10 cellular contexts compared by ENCODE assay signal in the genomic region with DNA sequence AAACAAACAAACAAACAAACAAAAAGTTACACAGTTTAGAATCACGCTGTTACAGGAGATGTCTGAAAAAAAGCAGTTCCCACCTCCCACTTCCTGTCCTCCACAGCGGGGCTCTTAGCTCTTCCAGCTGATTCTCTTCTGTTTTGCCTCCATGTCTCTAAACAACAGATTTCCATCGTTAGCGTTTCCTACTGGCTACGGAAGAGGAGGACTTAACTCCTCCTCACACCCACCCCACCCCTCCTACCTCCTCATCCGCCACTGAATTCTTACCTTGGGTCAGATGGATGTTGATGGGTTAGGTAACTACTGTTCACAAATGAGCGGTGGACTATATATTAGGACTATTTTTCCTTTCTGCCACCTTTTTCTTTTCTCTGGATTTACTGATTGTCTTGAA. TPM values are rescaled to one million over a fixed set of nuclear protein-coding genes. Genes with fewer than 3 reads are reported as not detected.
A peak's percentile ranks its signal among the peaks of the same experiment; 100 is the strongest.
DNase-seq lines count a peak whose midpoint lies in the region; ATAC-seq and TF ChIP-seq lines count a peak whose summit lies in the region.
"Had no signal": no experiment of that assay in that cellular context is flagged by ENCODE, and none has a peak within 500 bp of the region (broad histone marks: within the 10 kb centered on the region; RNA-seq: fewer than 3 reads in every experiment).

No MANE protein-coding gene starts in this region.

- H3K27me3 Mint-ChIP-seq in GM23338 (ENCODE audit: insufficient read depth, low read depth, poor library complexity) = peaks cover 31% of the 10 kb centered on the region

- H3K79me2 ChIP-seq in GM23338 (replicated peaks; ENCODE audit: insufficient read depth) (no peaks in the 10 kb centered on the region), mesendoderm (ENCODE audit: control insufficient read depth, insufficient read depth, low read length) (no peaks in the 10 kb centered on the region)

- no peak overlapping the region for H2BK15ac ChIP-seq in mesendoderm (replicated peaks; ENCODE audit: low read depth)

- no peak overlapping the region for H4K5ac ChIP-seq in mesendoderm (ENCODE audit: low read length)

- no peak overlapping the region for H3K4ac ChIP-seq in mesendoderm (ENCODE audit: low read depth, low read length)

- peak; percentile 58 for ATAC-seq in GM23338
- ATAC-seq in GM21360 (IDR thresholded peaks at IDR 0.05; ENCODE audit: unreplicated experiment) = no peak

- H4K20me1 ChIP-seq in GM23338 (replicated peaks; ENCODE audit: insufficient read depth) = no peaks in the 10 kb centered on the region

- peaks cover 4% of the 10 kb centered on the region; the same call in 2 of the 3 replicates for H3K9me3 Mint-ChIP-seq in GM23338

- no peak overlapping the region for H2AK5ac ChIP-seq in mesendoderm (ENCODE audit: low read length)

- H3F3A ChIP-seq in GM23338 (replicated peaks; ENCODE audit: low read depth) = peaks cover 12% of the 10 kb centered on the region; the same call in 1 of the 2 replicates

- H3K9me2 ChIP-seq in GM23338 (ENCODE audit: insufficient read depth) = no peaks in the 10 kb centered on the region

- no peaks in the 10 kb centered on the region for H3K36me3 ChIP-seq in GM23338 (ENCODE audit: insufficient read depth)
- H3K36me3 ChIP-seq in adipocyte (ENCODE audit: control insufficient read depth, insufficient read depth, low read length, severe bottlenecking) = no peaks in the 10 kb centered on the region
- H3K36me3 ChIP-seq in mesendoderm (ENCODE audit: control insufficient read depth, insufficient read depth, low read length) = no peaks in the 10 kb centered on the region

- peaks cover 5% of the 10 kb centered on the region for H3K9me3 ChIP-seq in adipocyte (ENCODE audit: control insufficient read depth, low read length)

- DNase-seq in NCI-H526 (lab: John Stamatoyannopoulos, UW) = peak; percentile 29 to 34
- no peak for DNase-seq in NCI-H526 treated with DMSO at 0.1 percent for 48 hours (lab: John Stamatoyannopoulos, UW)
- peak; percentile 86 for DNase-seq in GM23338 (ENCODE audit: low spot score)
- no peak for DNase-seq in adipocyte (ENCODE audit: low read depth)
- peak; percentile 90 for DNase-seq in mesendoderm
- DNase-seq in cerebellum (ENCODE audit: low spot score) = no peak
- no peak for DNase-seq in activated T-cell treated with anti-CD3 and anti-CD28 coated beads for 4 hours
- DNase-seq: NCI-H446 had no signal

- H3K23ac ChIP-seq in mesendoderm (ENCODE audit: low read length) = no peak overlapping the region

- H3K27me3 ChIP-seq in GM23338 (ENCODE audit: insufficient read depth) (peaks cover 16% of the 10 kb centered on the region; the same call in 1 of the 2 replicates), adipocyte (replicated peaks; ENCODE audit: control insufficient read depth, insufficient read depth, low read length) (peaks cover 31% of the 10 kb centered on the region), mesendoderm (ENCODE audit: insufficient read depth, low read length, poor library complexity) (no peaks in the 10 kb centered on the region)

- peak overlapping the region; percentile 71 for H3K4me3 Mint-ChIP-seq in GM23338

- no peak overlapping the region for H3K18ac ChIP-seq in mesendoderm (ENCODE audit: low read length)

- no peak overlapping the region for H4K8ac ChIP-seq in mesendoderm (ENCODE audit: low read depth, low read length)

- H2BK5ac ChIP-seq in mesendoderm (ENCODE audit: low read length) = no peak overlapping the region

- no peaks in the 10 kb centered on the region for H3K79me1 ChIP-seq in mesendoderm (ENCODE audit: low read length)

- H3K4me2 ChIP-seq in GM23338 (peak overlapping the region; percentile 32), mesendoderm (ENCODE audit: low read length) (peak overlapping the region; percentile 12)

- WGBS in mesendoderm (ENCODE audit: extremely low coverage, insufficient coverage, low lambda C conversion rate) = no CpG with 5 or more reads among the region's 7 CpGs

- H3K9ac ChIP-seq in adipocyte (ENCODE audit: low read length) = peak overlapping the region; percentile 50
- H3K9ac ChIP-seq in mesendoderm (ENCODE audit: low read length) = no peak overlapping the region

- peaks cover 11% of the 10 kb centered on the region; the same call in 2 of the 3 replicates for H3K4me1 Mint-ChIP-seq in GM23338

- TF ChIP-seq CTCF in GM23338 (conservative IDR thresholded peaks at IDR 0.05; ENCODE audit: low read depth in 2 of 2) = no peak

- H3K27ac Mint-ChIP-seq in GM23338 = peak overlapping the region; percentile 71

- H3K36me3 Mint-ChIP-seq in GM23338 (ENCODE audit: low read depth) = no peaks in the 10 kb centered on the region; the same call in 2 of the 3 replicates

- H3K4me3 ChIP-seq in GM23338 (peak overlapping the region; percentile 42), adipocyte (ENCODE audit: low read length) (peak overlapping the region; percentile 64), mesendoderm (ENCODE audit: low read length) (no peak overlapping the region)

- H3K56ac ChIP-seq in mesendoderm (ENCODE audit: low read length) = peak overlapping the region; percentile 19

- no peak overlapping the region for H2BK120ac ChIP-seq in mesendoderm (ENCODE audit: low read depth, low read length)

- H3K27ac ChIP-seq in GM23338 (ENCODE audit: low read depth) (no peak overlapping the region), mesendoderm (ENCODE audit: low read depth, low read length) (no peak overlapping the region)
- H3K27ac ChIP-seq: HL-60 had no signal

- peaks cover 4% of the 10 kb centered on the region for H3K4me1 ChIP-seq in GM23338 (ENCODE audit: insufficient read depth)
- peaks cover 8% of the 10 kb centered on the region for H3K4me1 ChIP-seq in adipocyte (ENCODE audit: control insufficient read depth, insufficient read depth, low read length)
- peaks cover 2% of the 10 kb centered on the region for H3K4me1 ChIP-seq in mesendoderm (ENCODE audit: control insufficient read depth, low read depth, low read length)

- peak overlapping the region; percentile 0 for H2AFZ ChIP-seq in GM23338

TF ChIP-seq in GM23338, 12 proteins besides CTCF, POLR2A, EP300 and RAD21:
- TF ChIP-seq POLR2AphosphoS5 (IDR thresholded peaks at IDR 0.05; ENCODE audit: low read depth) (peak; percentile 17; the same call in 1 of the 2 replicates), STAT1 (IDR thresholded peaks at IDR 0.05; ENCODE audit: unreplicated experiment) (no peak)

RNA-seq across cellular contexts. Expression of a gene that starts 36.8 kb away (rescaled TPM):
- 31.8 and 32.4 TPM in 2 replicates for total RNA-seq in GM23338 (2014; rRNA removed; shearing (Covaris generic))
- 40.7 and 42.3 TPM in 2 replicates for polyA plus RNA-seq in GM23338 (2016; fragmentation: Nextera tagmentation; extraction: Ambion mirVana)
- polyA plus RNA-seq in mesendoderm (2013, experiment 1 of 2) = 42.7 TPM
- polyA plus RNA-seq in mesendoderm (2013, experiment 2 of 2) = 43.4 TPM
- 29.6 TPM for total RNA-seq in cerebellum

RNA-seq across cellular contexts. Expression of a gene that starts 56.4 kb away (rescaled TPM):
- total RNA-seq in GM23338 (2014; rRNA removed; shearing (Covaris generic)) = 2.2 and 3.3 TPM in 2 replicates
- 2.7 and 4.0 TPM in 2 replicates for polyA plus RNA-seq in GM23338 (2016; fragmentation: Nextera tagmentation; extraction: Ambion mirVana)
- 7.4 TPM for polyA plus RNA-seq in mesendoderm (2013, experiment 1 of 2)
- 5.9 TPM for polyA plus RNA-seq in mesendoderm (2013, experiment 2 of 2)
- 76.5 TPM for total RNA-seq in cerebellum

Comparison
In these comparisons a context has a peak if more than half of its experiments do, and no peak if none do; other contexts are left out.
1. DNase-seq: peak in NCI-H526 (2 of 2), GM23338 (single experiment) and mesendoderm (single experiment); none in NCI-H526 treated with DMSO at 0.1 percent for 48 hours (single experiment), adipocyte (single experiment), cerebellum (single experiment) and activated T-cell treated with anti-CD3 and anti-CD28 coated beads for 4 hours (single experiment).
2. RNA of a gene that starts 56.4 kb away (total RNA-seq): 76.5 TPM in cerebellum (single experiment); 2.2 to 3.3 TPM in GM23338; every median in the first group is over 10 times any median in the second.